In the genomic region with DNA sequence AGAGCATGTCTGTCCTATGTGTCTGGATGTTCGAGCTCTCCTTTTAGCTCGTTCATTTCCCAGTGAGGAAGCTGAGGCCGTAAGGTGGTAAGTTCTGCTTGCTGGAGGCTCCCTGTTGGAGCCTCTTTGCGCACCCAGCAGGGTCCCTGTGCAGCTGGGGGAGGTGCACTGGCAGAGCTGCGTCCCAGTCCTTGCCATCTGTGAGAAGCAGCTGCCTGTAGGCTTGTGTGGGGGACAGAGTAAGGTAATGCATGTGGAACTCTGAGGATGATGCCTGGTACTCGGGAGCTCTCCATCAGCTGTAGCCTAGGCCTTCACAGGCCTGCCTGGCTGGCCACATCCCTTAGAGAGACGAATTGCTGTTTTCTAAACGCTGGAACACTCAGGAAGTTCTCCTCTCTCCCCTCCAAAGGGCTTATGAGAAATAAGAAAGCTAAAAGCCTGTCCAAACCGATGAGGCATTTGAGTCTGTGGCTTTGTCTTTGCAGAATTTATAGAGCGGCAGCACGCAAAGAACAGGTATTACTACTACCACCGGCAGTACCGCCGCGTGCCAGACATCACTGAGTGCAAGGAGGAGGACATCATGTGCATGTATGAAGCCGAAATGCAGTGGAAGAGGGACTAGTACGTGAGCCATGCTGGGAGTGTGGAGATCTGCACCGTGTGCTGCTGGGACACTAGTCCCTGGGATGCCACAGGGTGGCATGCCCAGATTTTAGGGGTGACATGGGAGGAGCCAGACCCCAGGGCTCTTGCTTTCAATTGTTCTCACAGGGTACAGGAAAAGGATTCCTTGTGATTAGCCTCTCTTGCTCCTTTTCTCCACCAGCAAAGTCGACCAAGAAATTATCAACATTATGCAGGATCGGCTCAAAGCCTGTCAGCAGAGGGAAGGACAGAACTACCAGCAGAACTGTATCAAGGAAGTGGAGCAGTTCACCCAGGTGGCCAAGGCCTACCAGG, we compare ENCODE assay signal across 1 cellular context.
A peak's percentile ranks its signal among the peaks of the same experiment; 100 is the strongest.
TF ChIP-seq lines count a peak whose summit lies in the region.

No MANE protein-coding gene starts in this region.

TF ChIP-seq in endothelial cell of umbilical vein, 7 proteins besides CTCF, POLR2A, EP300 and RAD21:
- peak; percentile 74 for TF ChIP-seq POLR2AphosphoS5 (IDR thresholded peaks at IDR 0.05; ENCODE audit: insufficient read depth, low read depth, low read length)
- TF ChIP-seq FOS (IDR thresholded peaks at IDR 0.05; ENCODE audit: borderline replicate concordance, insufficient read depth, low read length) = no peak
- no peak for TF ChIP-seq GATA2 (IDR thresholded peaks at IDR 0.05; ENCODE audit: insufficient read depth, insufficient read length, low read depth, low read length)
TF ChIP-seq in endothelial cell of umbilical vein: peak in this region for 1.
